Comparison of ENCODE assay signal across 8 cellular contexts in genomic region chr7:122553761-122554160, GRCh38.
"Had no signal": no experiment of that assay in that cellular context is flagged by ENCODE, and none has a peak within 500 bp of the region (broad histone marks: within the 10 kb centered on the region; RNA-seq: fewer than 3 reads in every experiment).

No MANE protein-coding gene starts in this region.

- H3K36me3 ChIP-seq: HAP-1 had no signal

- H3K4me3 ChIP-seq: GM23248, GM23338, HAP-1 had no signal

- H3K27ac ChIP-seq: GM23248 had no signal

- DNase-seq: GM23248, GOT3, H9, HCEC 1CT, HFFc6 had no signal

- ATAC-seq: GM23338, HCT116 had no signal
